ENCODE assay signal across 27 cellular contexts in genomic region chr6:141347906-141348492, GRCh38.
"Had no signal": no experiment of that assay in that cellular context is flagged by ENCODE, and none has a peak within 500 bp of the region (broad histone marks: within the 10 kb centered on the region; RNA-seq: fewer than 3 reads in every experiment).

No MANE protein-coding gene starts in this region.

- H3K9me3 Mint-ChIP-seq: activated CD4-positive, alpha-beta memory T cell treated with anti-CD3 and anti-CD28 coated beads, Interleukin-2, amount 10 ng/mL, durations not matched to agents 7 days and 5 days; activated CD4-positive, alpha-beta T cell treated with anti-CD3 and anti-CD28 coated beads, Interleukin-2, amount 10 ng/mL, durations not matched to agents 7 days and 5 days; activated naive CD4-positive, alpha-beta T cell treated with anti-CD3 and anti-CD28 coated beads for 36 hours; activated naive CD4-positive, alpha-beta T cell treated with anti-CD3 and anti-CD28 coated beads, Interleukin-2, amount 50 U/mL, for 24 hours; activated naive CD8-positive, alpha-beta T cell treated with anti-CD3 and anti-CD28 coated beads, Interleukin-2, amount 10 ng/mL, durations not matched to agents 7 days and 5 days; activated T-cell treated with anti-CD3 and anti-CD28 coated beads, Interleukin-2, amount 50 U/mL, for 24 hours; activated T-cell treated with anti-CD3 and anti-CD28 coated beads, Interleukin-2, amount 50 U/mL, for 72 hours; central memory CD8-positive, alpha-beta T cell; endodermal cell had no signal

- H3K4me1 ChIP-seq: ascending aorta had no signal

- H3K27ac Mint-ChIP-seq: activated CD4-positive, alpha-beta memory T cell treated with anti-CD3 and anti-CD28 coated beads, Interleukin-2, amount 10 ng/mL, durations not matched to agents 7 days and 5 days; activated CD4-positive, alpha-beta T cell treated with anti-CD3 and anti-CD28 coated beads, Interleukin-2, amount 10 ng/mL, durations not matched to agents 7 days and 5 days; activated naive CD4-positive, alpha-beta T cell treated with anti-CD3 and anti-CD28 coated beads for 36 hours; activated naive CD4-positive, alpha-beta T cell treated with anti-CD3 and anti-CD28 coated beads, Interleukin-2, amount 50 U/mL, for 24 hours; activated naive CD8-positive, alpha-beta T cell treated with anti-CD3 and anti-CD28 coated beads, Interleukin-2, amount 10 ng/mL, durations not matched to agents 7 days and 5 days; activated T-cell treated with anti-CD3 and anti-CD28 coated beads, Interleukin-2, amount 50 U/mL, for 24 hours; activated T-cell treated with anti-CD3 and anti-CD28 coated beads, Interleukin-2, amount 50 U/mL, for 72 hours; dendritic cell treated with granulocyte-macrophage colony-stimulating factor and Interleukin-4, amounts not matched to agents 40 ng/mL and 50 ng/mL, for 4 days; endodermal cell; T-helper 17 cell had no signal

- H3K27me3 Mint-ChIP-seq: activated CD4-positive, alpha-beta memory T cell treated with anti-CD3 and anti-CD28 coated beads, Interleukin-2, amount 10 ng/mL, durations not matched to agents 7 days and 5 days; activated CD4-positive, alpha-beta T cell treated with anti-CD3 and anti-CD28 coated beads, Interleukin-2, amount 10 ng/mL, durations not matched to agents 7 days and 5 days; activated naive CD8-positive, alpha-beta T cell treated with anti-CD3 and anti-CD28 coated beads, Interleukin-2, amount 10 ng/mL, durations not matched to agents 7 days and 5 days; dendritic cell treated with granulocyte-macrophage colony-stimulating factor and Interleukin-4, amounts not matched to agents 40 ng/mL and 50 ng/mL, for 4 days had no signal

- H3K4me1 Mint-ChIP-seq: activated CD4-positive, alpha-beta memory T cell treated with anti-CD3 and anti-CD28 coated beads, Interleukin-2, amount 10 ng/mL, durations not matched to agents 7 days and 5 days; activated CD4-positive, alpha-beta T cell treated with anti-CD3 and anti-CD28 coated beads, Interleukin-2, amount 10 ng/mL, durations not matched to agents 7 days and 5 days; activated naive CD4-positive, alpha-beta T cell treated with anti-CD3 and anti-CD28 coated beads, Interleukin-2, amount 50 U/mL, for 24 hours; activated naive CD8-positive, alpha-beta T cell treated with anti-CD3 and anti-CD28 coated beads, Interleukin-2, amount 10 ng/mL, durations not matched to agents 7 days and 5 days; central memory CD8-positive, alpha-beta T cell; endodermal cell had no signal

- ATAC-seq: activated T-cell treated with anti-CD3 and anti-CD28 coated beads, Interleukin-2, amount 50 U/mL, for 72 hours; esophagus mucosa; T-helper 17 cell had no signal

- H3K27ac ChIP-seq: ascending aorta, brain microvascular endothelial cell, coronary artery, dorsolateral prefrontal cortex had no signal

- H3K36me3 Mint-ChIP-seq: activated naive CD4-positive, alpha-beta T cell treated with anti-CD3 and anti-CD28 coated beads, Interleukin-2, amount 50 U/mL, for 24 hours; activated naive CD8-positive, alpha-beta T cell treated with anti-CD3 and anti-CD28 coated beads, Interleukin-2, amount 10 ng/mL, durations not matched to agents 7 days and 5 days had no signal

- H3K36me3 ChIP-seq: ascending aorta, brain microvascular endothelial cell had no signal

- H3K9me3 ChIP-seq: ascending aorta had no signal

- H3K27me3 ChIP-seq: ascending aorta, brain microvascular endothelial cell, dorsolateral prefrontal cortex had no signal

- H3K4me3 Mint-ChIP-seq: activated CD4-positive, alpha-beta memory T cell treated with anti-CD3 and anti-CD28 coated beads, Interleukin-2, amount 10 ng/mL, durations not matched to agents 7 days and 5 days; activated CD4-positive, alpha-beta T cell treated with anti-CD3 and anti-CD28 coated beads, Interleukin-2, amount 10 ng/mL, durations not matched to agents 7 days and 5 days; activated naive CD4-positive, alpha-beta T cell treated with anti-CD3 and anti-CD28 coated beads for 36 hours; activated naive CD4-positive, alpha-beta T cell treated with anti-CD3 and anti-CD28 coated beads, Interleukin-2, amount 50 U/mL, for 24 hours; activated naive CD8-positive, alpha-beta T cell treated with anti-CD3 and anti-CD28 coated beads, Interleukin-2, amount 10 ng/mL, durations not matched to agents 7 days and 5 days; activated T-cell treated with anti-CD3 and anti-CD28 coated beads, Interleukin-2, amount 50 U/mL, for 24 hours; activated T-cell treated with anti-CD3 and anti-CD28 coated beads, Interleukin-2, amount 50 U/mL, for 72 hours; central memory CD8-positive, alpha-beta T cell; dendritic cell treated with granulocyte-macrophage colony-stimulating factor and Interleukin-4, amounts not matched to agents 40 ng/mL and 50 ng/mL, for 4 days; endodermal cell; T-helper 17 cell had no signal

- H3K4me3 ChIP-seq: ascending aorta, coronary artery, dorsolateral prefrontal cortex had no signal

- DNase-seq: activated CD4-positive, alpha-beta memory T cell treated with anti-CD3 and anti-CD28 coated beads, Interleukin-2, amount 10 ng/mL, durations not matched to agents 7 days and 5 days; activated CD4-positive, alpha-beta T cell treated with anti-CD3 and anti-CD28 coated beads for 4 hours; activated CD4-positive, alpha-beta T cell treated with anti-CD3 and anti-CD28 coated beads, Interleukin-2, amount 10 ng/mL, durations not matched to agents 7 days and 5 days; activated CD4-positive, alpha-beta T cell treated with anti-CD3 and anti-CD28 coated beads, Interleukin-2, amount 50 U/mL, for 4 hours; activated CD4-positive, CD25-positive, alpha-beta regulatory T cell; activated CD4-positive, CD25-positive, alpha-beta regulatory T cell treated with anti-CD3 and anti-CD28 coated beads, Interleukin-2, amount 50 U/mL, for 72 hours; activated CD8-positive, alpha-beta memory T cell treated with anti-CD3 and anti-CD28 coated beads, Interleukin-2, amount 50 U/mL, for 48 hours; activated effector memory CD4-positive, alpha-beta T cell treated with anti-CD3 and anti-CD28 coated beads, Interleukin-2, amount 50 U/mL, for 16 hours; activated naive CD4-positive, alpha-beta T cell treated with anti-CD3 and anti-CD28 coated beads for 36 hours; activated naive CD8-positive, alpha-beta T cell treated with anti-CD3 and anti-CD28 coated beads, Interleukin-2, amount 10 ng/mL, durations not matched to agents 7 days and 5 days; activated T-cell treated with anti-CD3 and anti-CD28 coated beads for 4 hours; activated T-cell treated with anti-CD3 and anti-CD28 coated beads, Interleukin-2, amount 50 U/mL, for 24 hours; activated T-cell treated with anti-CD3 and anti-CD28 coated beads, Interleukin-2, amount 50 U/mL, for 72 hours; brain microvascular endothelial cell; dorsolateral prefrontal cortex; effector memory CD4-positive, alpha-beta T cell; endodermal cell; foreskin fibroblast; head of caudate nucleus; T-helper 1 cell; T-helper 17 cell had no signal
